Comparison of ENCODE assay signal across 14 cellular contexts in genomic region chr2:63052411-63053234, GRCh38. TPM values are rescaled to one million over a fixed set of nuclear protein-coding genes. Genes with fewer than 3 reads are reported as not detected.
DNase-seq lines count a peak whose midpoint lies in the region; ATAC-seq, FAIRE-seq and TF ChIP-seq lines count a peak whose summit lies in the region.
"Had no signal": no experiment of that assay in that cellular context is flagged by ENCODE, and none has a peak within 500 bp of the region (broad histone marks: within the 10 kb centered on the region; RNA-seq: fewer than 3 reads in every experiment).

No MANE protein-coding gene starts in this region.

- no peak for DNase-seq in CD4-positive, alpha-beta memory T cell
- DNase-seq in GM20000 (ENCODE audit: low spot score), result peak; percentile 25
- DNase-seq in dorsolateral prefrontal cortex, result no peak
- no peak for DNase-seq in naive thymus-derived CD8-positive, alpha-beta T cell
- DNase-seq in NCI-H2227 (lab: John Stamatoyannopoulos, UW; ENCODE audit: unreplicated experiment), result no peak
- DNase-seq in kidney glomerular epithelial cell (lab: John Stamatoyannopoulos, UW), result no peak
- no peak for DNase-seq in GM19239 (ENCODE audit: insufficient read length, low spot score)
- DNase-seq in NCI-H2107 treated with DMSO at 0.1 percent for 48 hours (lab: John Stamatoyannopoulos, UW; ENCODE audit: unreplicated experiment), result no peak
- DNase-seq: GM23248, Karpas-422, NCI-H526 had no signal

- H3K36me3 ChIP-seq in CD4-positive, alpha-beta memory T cell (ENCODE audit: insufficient read depth, low read length), result no peaks in the 10 kb centered on the region

- H3K27me3 ChIP-seq in CD4-positive, alpha-beta memory T cell (ENCODE audit: insufficient read depth, low read length), result peaks cover 23% of the 10 kb centered on the region
- peaks cover 0 to 100% (median 89%) of the 10 kb centered on the region in 45 donors for H3K27me3 ChIP-seq in dorsolateral prefrontal cortex
- H3K27me3 ChIP-seq: SJSA1 had no signal

- TF ChIP-seq CTCF in GM20000 (IDR thresholded peaks at IDR 0.05; ENCODE audit: extremely low read depth, missing control alignments) (no peak), dorsolateral prefrontal cortex (IDR thresholded peaks at IDR 0.05 in 54 of 56, conservative IDR thresholded peaks at IDR 0.05 in 2 of 56; ENCODE audit: low read depth in 1 of 56, partially characterized antibody in 56 of 56) (no peak)

- CTCF ChIA-PET in CD4-positive, alpha-beta memory T cell (lab: Charles Lee; ENCODE audit: partially characterized antibody), result no interaction called here

- H3K27me3 Mint-ChIP-seq in CD4-positive, alpha-beta memory T cell, result peaks cover 59 to 70% of the 10 kb centered on the region in 2 donors
- H3K27me3 Mint-ChIP-seq in naive thymus-derived CD8-positive, alpha-beta T cell, result peaks cover 42 to 96% (median 78%) of the 10 kb centered on the region in 5 donors

- H3K9me3 ChIP-seq in CD4-positive, alpha-beta memory T cell (ENCODE audit: control insufficient read depth in 1 of 2, low read length in 2 of 2), result no peaks in the 10 kb centered on the region

- peaks cover 0 to 12% (median 2%) of the 10 kb centered on the region in 8 donors for H3K9me3 Mint-ChIP-seq in CD4-positive, alpha-beta memory T cell
- peaks cover 0 to 8% (median 0%) of the 10 kb centered on the region in 9 donors for H3K9me3 Mint-ChIP-seq in naive thymus-derived CD8-positive, alpha-beta T cell

- H3K4me3 ChIP-seq in CD4-positive, alpha-beta memory T cell (ENCODE audit: low read length in 2 of 2), result no peak overlapping the region
- peak overlapping the region in 43 of 59 donors; percentile 9 to 74 (median 63) for H3K4me3 ChIP-seq in dorsolateral prefrontal cortex
- H3K4me3 ChIP-seq: GM23248, SJSA1 had no signal

- FAIRE-seq in GM19239 (lab: Jason Lieb, UNC), result no peak

- peak overlapping the region; percentile 28 to 81 (median 62) for H3K4me3 Mint-ChIP-seq in CD4-positive, alpha-beta memory T cell
- peak overlapping the region; percentile 39 to 89 (median 70) for H3K4me3 Mint-ChIP-seq in naive thymus-derived CD8-positive, alpha-beta T cell

- ATAC-seq in naive thymus-derived CD8-positive, alpha-beta T cell, result no peak

- H3K4me1 ChIP-seq in CD4-positive, alpha-beta memory T cell (ENCODE audit: insufficient read depth, low read length), result peaks cover 72% of the 10 kb centered on the region
- H3K4me1 ChIP-seq: SJSA1 had no signal

- peaks cover 41 to 83% (median 66%) of the 10 kb centered on the region in 4 donors for H3K4me1 Mint-ChIP-seq in CD4-positive, alpha-beta memory T cell
- peaks cover 42 to 92% (median 77%) of the 10 kb centered on the region in 4 donors for H3K4me1 Mint-ChIP-seq in naive thymus-derived CD8-positive, alpha-beta T cell

- intact Hi-C loops in CD4-positive, alpha-beta memory T cell (cut with micrococcal nuclease), result no loop called here
- intact Hi-C loops in dorsolateral prefrontal cortex (cut with DNase I), result no loop called here

- H3K36me3 Mint-ChIP-seq in CD4-positive, alpha-beta memory T cell, result no peaks in the 10 kb centered on the region
- peaks cover 0 to 10% (median 4%) of the 10 kb centered on the region in 3 donors for H3K36me3 Mint-ChIP-seq in naive thymus-derived CD8-positive, alpha-beta T cell

- POLR2A ChIA-PET in CD4-positive, alpha-beta memory T cell (lab: Charles Lee; ENCODE audit: partially characterized antibody), result no interaction called here
- POLR2A ChIA-PET in naive thymus-derived CD8-positive, alpha-beta T cell (lab: Charles Lee), result no interaction called here

- H3K27ac ChIP-seq in CD4-positive, alpha-beta memory T cell (ENCODE audit: low read depth, low read length), result no peak overlapping the region
- H3K27ac ChIP-seq in dorsolateral prefrontal cortex, result peak overlapping the region in 23 of 59 donors; percentile 1 to 85 (median 54)
- H3K27ac ChIP-seq: GM23248, SJSA1 had no signal

- no peak overlapping the region for H3K27ac Mint-ChIP-seq in CD4-positive, alpha-beta memory T cell
- peak overlapping the region in 1 of 10 donors; percentile 13 for H3K27ac Mint-ChIP-seq in naive thymus-derived CD8-positive, alpha-beta T cell

RNA-seq across cellular contexts. Expression of gene OTX1, which starts 2.0 kb away (rescaled TPM):
- not detected for total RNA-seq in CD4-positive, alpha-beta memory T cell
- not detected for polyA plus RNA-seq in CD4-positive, alpha-beta memory T cell
- 10 to 100 TPM in 1 of 120 experiments, 1 to 10 TPM in 119; 1.4 to 11.1 (median 4.2) TPM for total RNA-seq in dorsolateral prefrontal cortex
- total RNA-seq in naive thymus-derived CD8-positive, alpha-beta T cell, result not detected
- polyA plus RNA-seq in naive thymus-derived CD8-positive, alpha-beta T cell, result not detected
- total RNA-seq: cardiac septum, GM23248, mesenteric fat pad had no signal
- polyA plus RNA-seq: GM23248 had no signal

Comparison
In these comparisons a context has a peak if more than half of its experiments do, and no peak if none do; other contexts are left out.
1. H3K4me3 ChIP-seq: peak in dorsolateral prefrontal cortex (43 of 59); none in CD4-positive, alpha-beta memory T cell (0 of 2).